24 cellular contexts compared by ENCODE assay signal in genomic region chr10:117271427-117271826, GRCh38. TPM values are rescaled to one million over a fixed set of nuclear protein-coding genes. Genes with fewer than 3 reads are reported as not detected.
DNase-seq lines count a peak whose midpoint lies in the region; ATAC-seq, FAIRE-seq and TF ChIP-seq lines count a peak whose summit lies in the region.
"Had no signal": no experiment of that assay in that cellular context is flagged by ENCODE, and none has a peak within 500 bp of the region (broad histone marks: within the 10 kb centered on the region; RNA-seq: fewer than 3 reads in every experiment).

No MANE protein-coding gene starts in this region.

- H3K4me1 ChIP-seq in PC-3 (ENCODE audit: insufficient read depth, low read length): peaks cover 18% of the 10 kb centered on the region
- no peaks in the 10 kb centered on the region for H3K4me1 ChIP-seq in mesenchymal stem cell (ENCODE audit: control insufficient read depth, insufficient read depth, low read depth, low read length)
- H3K4me1 ChIP-seq: esophagus muscularis mucosa, Peyer's patch, right lobe of liver had no signal

- no peak for FAIRE-seq in bronchial epithelial cell (lab: Jason Lieb, UNC)
- FAIRE-seq: GM18507, HepG2 had no signal

- H3K9me3 ChIP-seq in PC-3 (ENCODE audit: low read length) (no peaks in the 10 kb centered on the region), mesenchymal stem cell (ENCODE audit: control insufficient read depth, low read length) (no peaks in the 10 kb centered on the region)
- H3K9me3 ChIP-seq: esophagus muscularis mucosa, MG63, ovary, Peyer's patch, right lobe of liver, thoracic aorta had no signal

- no peaks in the 10 kb centered on the region for H4K20me1 ChIP-seq in PC-3 (ENCODE audit: low read length)

- H3F3A ChIP-seq in PC-3 (ENCODE audit: low read length, unreplicated experiment): no peaks in the 10 kb centered on the region

- peak; percentile 54 for DNase-seq in EL
- DNase-seq in PC-3: peak; percentile 75
- peak; percentile 71 for DNase-seq in bronchial epithelial cell (ENCODE audit: low read depth)
- DNase-seq in mesenchymal stem cell: peak; percentile 1
- DNase-seq in superior temporal gyrus (ENCODE audit: extremely low spot score): no peak
- DNase-seq in effector memory CD8-positive, alpha-beta T cell: no peak
- no peak for DNase-seq in CD14-positive monocyte (ENCODE audit: low spot score)
- DNase-seq: activated CD4-positive, alpha-beta T cell treated with anti-CD3 and anti-CD28 coated beads for 4 hours; CD8-positive, alpha-beta T cell; DMS79; GOT3; MG63; NCI-H1436 treated with DMSO at 0.1 percent for 48 hours; ovary; Peyer's patch; right lobe of liver had no signal

- no peak overlapping the region for H2AK5ac ChIP-seq in mesenchymal stem cell (ENCODE audit: low read length, severe bottlenecking)

- H3K27ac Mint-ChIP-seq in effector memory CD8-positive, alpha-beta T cell: no peak overlapping the region
- H3K27ac Mint-ChIP-seq in CD14-positive monocyte: no peak overlapping the region
- H3K27ac Mint-ChIP-seq: activated T-helper 2 cell treated with anti-CD3 and anti-CD28 coated beads, Interferon-gamma antibody, Interleukin-2, Interleukin-4, amounts not matched to agents 10 μg/mL and 5 μg/mL and 100 μg/mL, durations not matched to agents 14 hours and 24 hours and 36 hours; CD8-positive, alpha-beta T cell; stimulated activated memory B cell treated with anti-CD40 and anti-IgM and Interleukin-4, amounts not matched to agents 10 μg/mL and 1 μg/mL and 100 μg/mL, for 72 hours had no signal

- POLR2A ChIA-PET in PC-3 (lab: Charles Lee; ENCODE audit: unreplicated experiment): no interaction called here

- H3K9ac ChIP-seq in PC-3 (ENCODE audit: low read length) (no peak overlapping the region), mesenchymal stem cell (ENCODE audit: low read length) (no peak overlapping the region)

- H4K8ac ChIP-seq in mesenchymal stem cell (ENCODE audit: low read length): no peak overlapping the region

- H3K4me3 Mint-ChIP-seq in effector memory CD8-positive, alpha-beta T cell: no peak overlapping the region
- H3K4me3 Mint-ChIP-seq in CD14-positive monocyte: no peak overlapping the region
- H3K4me3 Mint-ChIP-seq: CD8-positive, alpha-beta T cell; central memory CD8-positive, alpha-beta T cell; stimulated activated memory B cell treated with anti-CD40 and anti-IgM and Interleukin-4, amounts not matched to agents 10 μg/mL and 1 μg/mL and 100 μg/mL, for 72 hours had no signal

- no peak overlapping the region for H2BK12ac ChIP-seq in mesenchymal stem cell (ENCODE audit: low read length in 2 of 2)

- H3K27ac ChIP-seq in PC-3 (ENCODE audit: low read length): no peak overlapping the region
- H3K27ac ChIP-seq in mesenchymal stem cell (ENCODE audit: low read length, poor library complexity, severe bottlenecking): no peak overlapping the region
- H3K27ac ChIP-seq: esophagus muscularis mucosa, ovary, Peyer's patch, right lobe of liver, thoracic aorta had no signal

- H3K4me3 ChIP-seq in PC-3 (ENCODE audit: low read length): no peak overlapping the region
- no peak overlapping the region for H3K4me3 ChIP-seq in bronchial epithelial cell (ENCODE audit: low read depth, low read length)
- no peak overlapping the region for H3K4me3 ChIP-seq in mesenchymal stem cell (ENCODE audit: insufficient read depth in 1 of 2, low read depth in 1 of 2, low read length in 2 of 2)
- H3K4me3 ChIP-seq: esophagus muscularis mucosa, MG63, ovary, Peyer's patch, right lobe of liver, thoracic aorta had no signal

- no peak overlapping the region for H2BK120ac ChIP-seq in mesenchymal stem cell (ENCODE audit: low read depth, low read length)

- H3K4ac ChIP-seq in mesenchymal stem cell (ENCODE audit: low read depth in 1 of 2, low read length in 2 of 2): no peak overlapping the region

- no peak overlapping the region for H3K23ac ChIP-seq in mesenchymal stem cell (ENCODE audit: low read length in 2 of 2)

- no TSS peak for BruUV-seq in PC-3 (replicated peaks; lab: Mats Ljungman, UMichigan)

- no peak overlapping the region for H2BK15ac ChIP-seq in mesenchymal stem cell (ENCODE audit: low read depth, poor library complexity, severe bottlenecking)

- H3K14ac ChIP-seq in mesenchymal stem cell (ENCODE audit: low read length in 2 of 2): no peak overlapping the region

- H3K9me3 Mint-ChIP-seq in effector memory CD8-positive, alpha-beta T cell: no peaks in the 10 kb centered on the region
- H3K9me3 Mint-ChIP-seq in CD14-positive monocyte: peaks cover 0 to 3% (median 0%) of the 10 kb centered on the region in 7 donors
- H3K9me3 Mint-ChIP-seq: activated T-helper 2 cell treated with anti-CD3 and anti-CD28 coated beads, Interferon-gamma antibody, Interleukin-2, Interleukin-4, amounts not matched to agents 10 μg/mL and 5 μg/mL and 100 μg/mL, durations not matched to agents 14 hours and 24 hours and 36 hours; CD8-positive, alpha-beta T cell; central memory CD8-positive, alpha-beta T cell had no signal

- no peaks in the 10 kb centered on the region for H3K4me1 Mint-ChIP-seq in effector memory CD8-positive, alpha-beta T cell (ENCODE audit: low read depth in 2 of 2)
- H3K4me1 Mint-ChIP-seq in CD14-positive monocyte: peaks cover 2% of the 10 kb centered on the region
- H3K4me1 Mint-ChIP-seq: central memory CD8-positive, alpha-beta T cell; stimulated activated memory B cell treated with anti-CD40 and anti-IgM and Interleukin-4, amounts not matched to agents 10 μg/mL and 1 μg/mL and 100 μg/mL, for 72 hours had no signal

- peaks cover 0 to 3% of the 10 kb centered on the region in 2 donors for H3K27me3 Mint-ChIP-seq in effector memory CD8-positive, alpha-beta T cell
- H3K27me3 Mint-ChIP-seq in CD14-positive monocyte (ENCODE audit: low read depth in 3 of 3): peaks cover 1 to 4% (median 2%) of the 10 kb centered on the region in 3 donors
- H3K27me3 Mint-ChIP-seq: central memory CD8-positive, alpha-beta T cell; stimulated activated memory B cell treated with anti-CD40 and anti-IgM and Interleukin-4, amounts not matched to agents 10 μg/mL and 1 μg/mL and 100 μg/mL, for 72 hours had no signal

- no peaks in the 10 kb centered on the region for H3K79me1 ChIP-seq in mesenchymal stem cell (replicated peaks; ENCODE audit: low read length, poor library complexity, severe bottlenecking)

- no peaks in the 10 kb centered on the region for H3K9me2 ChIP-seq in PC-3 (replicated peaks; ENCODE audit: low read length)

- H3K79me2 ChIP-seq in PC-3 (ENCODE audit: low read length): no peaks in the 10 kb centered on the region

- TF ChIP-seq CTCF in PC-3 (conservative IDR thresholded peaks at IDR 0.05; ENCODE audit: low read depth, low read length): no peak
- TF ChIP-seq CTCF in bronchial epithelial cell (IDR thresholded peaks at IDR 0.05; ENCODE audit: insufficient read depth, low read length, severe bottlenecking): no peak
- TF ChIP-seq CTCF in CD14-positive monocyte (IDR thresholded peaks at IDR 0.05): no peak

- H2AFZ ChIP-seq in PC-3 (ENCODE audit: low read length): no peak overlapping the region
- H2AFZ ChIP-seq in mesenchymal stem cell (ENCODE audit: low read depth, low read length): no peak overlapping the region

- peak; percentile 85 for ATAC-seq in PC-3
- no peak for ATAC-seq in HG03442 (IDR thresholded peaks at IDR 0.05; ENCODE audit: unreplicated experiment)
- ATAC-seq in effector memory CD8-positive, alpha-beta T cell (replicated peaks): no peak
- ATAC-seq: CD8-positive, alpha-beta T cell; right lobe of liver; stimulated activated memory B cell treated with anti-CD40 and anti-IgM and Interleukin-4, amounts not matched to agents 10 μg/mL and 1 μg/mL and 100 μg/mL, for 72 hours had no signal

- CTCF ChIA-PET in PC-3 (lab: Charles Lee): no interaction called here

- H3K4me2 ChIP-seq in PC-3 (ENCODE audit: low read length) (peak overlapping the region; percentile 24; the same call in 1 of the 2 replicates), mesenchymal stem cell (ENCODE audit: low read length, poor library complexity, severe bottlenecking) (no peak overlapping the region)

- peaks cover 5% of the 10 kb centered on the region for H3K36me3 Mint-ChIP-seq in effector memory CD8-positive, alpha-beta T cell (ENCODE audit: insufficient read depth)
- no peaks in the 10 kb centered on the region for H3K36me3 Mint-ChIP-seq in CD14-positive monocyte
- H3K36me3 Mint-ChIP-seq: CD8-positive, alpha-beta T cell; stimulated activated memory B cell treated with anti-CD40 and anti-IgM and Interleukin-4, amounts not matched to agents 10 μg/mL and 1 μg/mL and 100 μg/mL, for 72 hours had no signal

- WGBS in mesenchymal stem cell: 79% methylated on average over 3 of the region's 3 CpGs

- no peaks in the 10 kb centered on the region for H3K36me3 ChIP-seq in PC-3 (ENCODE audit: low read depth, low read length)
- no peaks in the 10 kb centered on the region for H3K36me3 ChIP-seq in bronchial epithelial cell (ENCODE audit: control insufficient read depth, insufficient read depth, low read length)
- H3K36me3 ChIP-seq in mesenchymal stem cell (ENCODE audit: control insufficient read depth in 1 of 2, insufficient read depth in 2 of 2, low read depth in 1 of 2, low read length in 2 of 2): no peaks in the 10 kb centered on the region
- H3K36me3 ChIP-seq: esophagus muscularis mucosa, MG63, ovary, Peyer's patch, right lobe of liver, thoracic aorta had no signal

- no peak overlapping the region for H2BK5ac ChIP-seq in mesenchymal stem cell (ENCODE audit: low read depth, low read length, poor library complexity, severe bottlenecking)

- no peak overlapping the region for H3K18ac ChIP-seq in mesenchymal stem cell (ENCODE audit: low read depth in 1 of 2, low read length in 2 of 2)

- no peak overlapping the region for H4K91ac ChIP-seq in mesenchymal stem cell (ENCODE audit: low read length)

- no peaks in the 10 kb centered on the region for H3K27me3 ChIP-seq in PC-3 (ENCODE audit: low read length)
- H3K27me3 ChIP-seq in bronchial epithelial cell (ENCODE audit: control insufficient read depth, insufficient read depth, low read length): no peaks in the 10 kb centered on the region
- H3K27me3 ChIP-seq in mesenchymal stem cell (ENCODE audit: control insufficient read depth in 1 of 2, insufficient read depth in 1 of 2, low read length in 2 of 2): no peaks in the 10 kb centered on the region
- H3K27me3 ChIP-seq: esophagus muscularis mucosa, MG63, ovary, Peyer's patch, right lobe of liver had no signal

- intact Hi-C loops in PC-3 (cut with micrococcal nuclease): no loop called here
- intact Hi-C loops in CD14-positive monocyte (cut with micrococcal nuclease): no loop called here

RNA-seq across cellular contexts. Expression of gene SLC18A2, which starts 30.5 kb away (rescaled TPM):
- total RNA-seq in PC-3 (2014; rRNA removed): not detected in 2 replicates
- not detected in 2 replicates for total RNA-seq in bronchial epithelial cell
- not detected for polyA plus RNA-seq in mesenchymal stem cell (2013, experiment 1 of 2)
- polyA plus RNA-seq in mesenchymal stem cell (2013, experiment 2 of 2): not detected
- under 1 TPM in 1 of 2 donors, not detected in 1; 0.14 TPM for polyA plus RNA-seq in CD14-positive monocyte
- total RNA-seq: activated T-helper 2 cell treated with anti-CD3 and anti-CD28 coated beads, Interferon-gamma antibody, Interleukin-2, Interleukin-4, amounts not matched to agents 10 μg/mL and 5 μg/mL and 100 μg/mL, durations not matched to agents 14 hours and 24 hours and 36 hours; HepG2 had no signal
- polyA plus RNA-seq: HepG2 had no signal

Comparison
In these comparisons a context has a peak if more than half of its experiments do, and no peak if none do; other contexts are left out.
1. DNase-seq: peak in EL (single experiment), PC-3 (single experiment), bronchial epithelial cell (single experiment) and mesenchymal stem cell (single experiment); none in superior temporal gyrus (single experiment), effector memory CD8-positive, alpha-beta T cell (0 of 3) and CD14-positive monocyte (single experiment).